Comparison of ENCODE assay signal across 13 cellular contexts in the genomic region with DNA sequence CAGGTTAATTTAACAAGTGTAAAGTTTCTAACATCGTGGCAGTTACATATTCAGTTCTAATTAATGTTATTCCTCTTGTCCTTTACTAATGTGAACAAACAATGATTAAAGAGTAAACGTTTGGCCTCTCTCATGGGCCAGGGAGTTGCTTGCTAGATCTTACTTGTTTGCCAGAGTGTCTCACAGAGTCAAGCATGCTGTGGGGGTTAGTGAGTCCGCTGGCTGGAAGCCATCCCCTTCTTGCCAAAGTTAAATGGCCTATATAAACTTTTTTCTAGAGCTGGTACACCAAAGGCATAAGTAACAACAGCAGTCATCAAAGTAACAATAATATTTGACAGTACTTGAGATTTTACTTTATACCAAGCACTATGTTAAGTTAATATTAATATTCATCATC.
DNase-seq lines count a peak whose midpoint lies in the region; ATAC-seq, FAIRE-seq and TF ChIP-seq lines count a peak whose summit lies in the region.
"Had no signal": no experiment of that assay in that cellular context is flagged by ENCODE, and none has a peak within 500 bp of the region (broad histone marks: within the 10 kb centered on the region; RNA-seq: fewer than 3 reads in every experiment).

No MANE protein-coding gene starts in this region.

- no peak for TF ChIP-seq POLR2A in heart left ventricle (IDR thresholded peaks at IDR 0.05)

- H3K4me1 ChIP-seq in heart left ventricle (peaks cover 0 to 4% (median 0%) of the 10 kb centered on the region in 12 donors), small intestine (ENCODE audit: control insufficient read depth in 2 of 2, insufficient read depth in 1 of 2, low read depth in 1 of 2, low read length in 1 of 2) (no peaks in the 10 kb centered on the region)
- H3K4me1 ChIP-seq: spleen had no signal

- 44 to 67% (median 50%) methylated on average over 3 of the region's 3 CpGs for WGBS in heart left ventricle, 4 donors
- 16 to 29% (median 18%) methylated on average over 3 of the region's 3 CpGs for WGBS in small intestine, 3 donors

- no peaks in the 10 kb centered on the region for H3K9me3 ChIP-seq in heart left ventricle
- no peaks in the 10 kb centered on the region for H3K9me3 ChIP-seq in small intestine (ENCODE audit: control insufficient read depth, low read depth)
- H3K9me3 ChIP-seq: spleen had no signal

- peak; percentile 30; the same call in 2 of the 3 replicates for ATAC-seq in SK-N-SH treated with all-trans-retinoic acid at 6 μM for 48 hours
- ATAC-seq in heart left ventricle: peak in 2 of 4 donors; percentile 53 to 58
- ATAC-seq in HG02840 (IDR thresholded peaks at IDR 0.05; ENCODE audit: low FRiP score, unreplicated experiment): no peak

- no peak overlapping the region for H3K4me3 ChIP-seq in heart left ventricle
- H3K4me3 ChIP-seq in small intestine (ENCODE audit: low read depth in 1 of 2, low read length in 2 of 2): no peak overlapping the region
- H3K4me3 ChIP-seq: spleen had no signal

- intact Hi-C loops in heart left ventricle (cut with DNase I): no loop called here

- no peak for TF ChIP-seq CTCF in heart left ventricle (IDR thresholded peaks at IDR 0.05)

- H3K36me3 ChIP-seq in heart left ventricle (no peaks in the 10 kb centered on the region), small intestine (ENCODE audit: control insufficient read depth in 2 of 2, insufficient read depth in 2 of 2, low read length in 2 of 2) (no peaks in the 10 kb centered on the region)
- H3K36me3 ChIP-seq: spleen had no signal

- FAIRE-seq in frontal cortex (lab: Jason Lieb, UNC) (no peak), small intestine (lab: Jason Lieb, UNC) (no peak)

- DNase-seq in AG20443 (ENCODE audit: low spot score) (peak; percentile 45), heart left ventricle (peak in 4 of 5 donors; percentile 10 to 34 (median 23)), pons (ENCODE audit: low spot score) (peak; percentile 57), frontal cortex (ENCODE audit: low spot score in 2 of 2) (no peak), small intestine (no peak)
- no peak for DNase-seq in stimulated activated CD4-positive, alpha-beta T cell treated with anti-CD3 and anti-CD28 coated beads, Interleukin-1b, Interleukin-23, amount 100 ng/mL, for 48 hours
- DNase-seq: activated B cell treated with CpG ODN at 0.5 μM for 24 hours, amniotic stem cell, endodermal cell, NCI-H1694, spleen had no signal

- H3K27me3 ChIP-seq in heart left ventricle (no peaks in the 10 kb centered on the region), small intestine (ENCODE audit: control insufficient read depth in 2 of 2, insufficient read depth in 2 of 2, low read length in 2 of 2) (no peaks in the 10 kb centered on the region)
- H3K27me3 ChIP-seq: spleen had no signal

- H3K27ac ChIP-seq in heart left ventricle (no peak overlapping the region), small intestine (ENCODE audit: low read depth in 1 of 2, low read length in 1 of 2) (no peak overlapping the region)
- H3K27ac ChIP-seq: spleen had no signal

TF ChIP-seq in SK-N-SH treated with all-trans-retinoic acid at 6 μM for 48 hours, 23 proteins besides CTCF, POLR2A, EP300 and RAD21:
- TF ChIP-seq RARB (CRISPR knock-in tag; IDR thresholded peaks at IDR 0.05): no peak
- no peak for TF ChIP-seq OSR1 (CRISPR knock-in tag; IDR thresholded peaks at IDR 0.05)
- no peak for TF ChIP-seq TOX (CRISPR knock-in tag; IDR thresholded peaks at IDR 0.05; ENCODE audit: borderline replicate concordance)
- TF ChIP-seq ZFP30 (CRISPR knock-in tag; IDR thresholded peaks at IDR 0.05): no peak

Comparison
In these comparisons a context has a peak if more than half of its experiments do, and no peak if none do; other contexts are left out.
1. DNase-seq: peak in AG20443 (single experiment), heart left ventricle (4 of 5) and pons (single experiment); none in frontal cortex (0 of 2), small intestine (single experiment) and stimulated activated CD4-positive, alpha-beta T cell treated with anti-CD3 and anti-CD28 coated beads, Interleukin-1b, Interleukin-23, amount 100 ng/mL, for 48 hours (single experiment).